ENCODE assay signal across 8 cellular contexts in the genomic region with DNA sequence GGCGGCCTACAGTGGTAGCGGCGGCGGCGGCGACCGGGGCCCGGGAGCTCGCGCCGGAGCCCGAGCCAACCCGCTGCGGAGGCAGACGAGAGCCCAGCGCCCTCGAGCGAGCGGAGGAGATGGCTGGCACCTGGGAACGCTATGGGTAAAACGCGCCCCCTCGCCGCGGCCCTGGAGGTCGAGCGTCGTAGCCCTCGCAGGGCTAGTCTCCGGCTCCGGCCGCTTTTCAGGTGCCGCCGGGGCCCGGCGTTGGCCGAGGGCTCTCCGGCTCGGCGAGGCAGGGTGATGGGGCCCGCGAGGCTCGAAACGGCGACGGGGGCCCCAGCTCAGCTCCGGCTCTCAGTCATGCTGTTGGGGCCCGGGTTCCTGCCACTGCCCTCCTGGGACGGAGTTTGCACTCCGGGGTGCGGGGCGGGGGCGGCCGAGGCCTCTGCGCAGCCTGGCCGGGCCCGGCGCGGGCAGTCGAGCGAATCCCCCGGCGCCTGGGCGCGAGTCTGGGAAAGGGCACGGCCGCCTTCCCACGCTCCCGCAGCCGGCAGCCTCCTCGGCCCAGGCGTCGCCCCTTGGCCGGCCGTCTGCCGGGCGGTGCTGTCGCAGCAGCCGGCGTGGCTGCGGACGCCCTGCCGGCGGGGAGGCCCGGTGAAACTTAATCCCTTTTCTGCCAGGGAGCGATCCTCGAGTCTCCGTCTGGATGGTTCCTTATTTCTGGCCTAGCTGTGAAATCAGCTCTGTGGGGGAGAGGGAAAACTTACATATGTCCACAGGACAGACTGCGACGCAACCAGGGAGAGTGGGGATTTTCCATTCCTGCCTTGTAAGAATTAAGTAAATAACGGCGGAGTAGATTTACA. TPM values are rescaled to one million over a fixed set of nuclear protein-coding genes. Genes with fewer than 3 reads are reported as not detected.
DNase-seq lines count a peak whose midpoint lies in the region; ATAC-seq and TF ChIP-seq lines count a peak whose summit lies in the region.

No MANE protein-coding gene starts in this region.

- intact Hi-C loops in activated T-helper 2 cell treated with anti-CD3 and anti-CD28 coated beads, Interferon-gamma antibody, Interleukin-2, Interleukin-4, amounts not matched to agents 10 μg/mL and 5 μg/mL and 100 μg/mL, durations not matched to agents 14 hours and 24 hours and 36 hours (cut with micrococcal nuclease): loop anchor here (1.0 to 2.0 kb wide), 3 partner anchors 18 to 150 kb away; a partner anchor contains a TSS
- intact Hi-C loops in tibial artery (cut with DNase I; ENCODE audit: low total_unique reads): no loop called here

- no peaks in the 10 kb centered on the region for H3K9me3 ChIP-seq in tibial artery

- H3K4me3 Mint-ChIP-seq in activated T-helper 2 cell treated with anti-CD3 and anti-CD28 coated beads, Interferon-gamma antibody, Interleukin-2, Interleukin-4, amounts not matched to agents 10 μg/mL and 5 μg/mL and 100 μg/mL, durations not matched to agents 14 hours and 24 hours and 36 hours (ENCODE audit: low read depth): peak overlapping the region; percentile 81
- peak overlapping the region; percentile 83 for H3K4me3 Mint-ChIP-seq in nephron progenitor cell

- H3K9me3 Mint-ChIP-seq in activated T-helper 2 cell treated with anti-CD3 and anti-CD28 coated beads, Interferon-gamma antibody, Interleukin-2, Interleukin-4, amounts not matched to agents 10 μg/mL and 5 μg/mL and 100 μg/mL, durations not matched to agents 14 hours and 24 hours and 36 hours: no peaks in the 10 kb centered on the region
- H3K9me3 Mint-ChIP-seq in nephron progenitor cell: peaks cover 48% of the 10 kb centered on the region

- H3K36me3 Mint-ChIP-seq in activated T-helper 2 cell treated with anti-CD3 and anti-CD28 coated beads, Interferon-gamma antibody, Interleukin-2, Interleukin-4, amounts not matched to agents 10 μg/mL and 5 μg/mL and 100 μg/mL, durations not matched to agents 14 hours and 24 hours and 36 hours (ENCODE audit: low read depth): no peaks in the 10 kb centered on the region
- H3K36me3 Mint-ChIP-seq in nephron progenitor cell (ENCODE audit: low read depth): no peaks in the 10 kb centered on the region

- peak overlapping the region; percentile 50 for H3K4me3 ChIP-seq in fibroblast of pulmonary artery (replicated peaks; ENCODE audit: low read depth, low read length)
- H3K4me3 ChIP-seq in tibial artery: peak overlapping the region; percentile 66 to 71

- DNase-seq in GM04504 (ENCODE audit: low read depth) (peak; percentile 19), NCI-H510A (lab: John Stamatoyannopoulos, UW) (peak; percentile 14), fibroblast of pulmonary artery (ENCODE audit: low read depth) (peak; percentile 66), nephron progenitor cell (peak; percentile 60), tibial artery (peak in 1 of 2 donors; percentile 63), pons (ENCODE audit: low spot score) (no peak)
- no peak for DNase-seq in activated T-helper 2 cell treated with anti-CD3 and anti-CD28 coated beads, Interferon-gamma antibody, Interleukin-2, Interleukin-4, amounts not matched to agents 10 μg/mL and 5 μg/mL and 100 μg/mL, durations not matched to agents 14 hours and 24 hours and 36 hours (ENCODE audit: low spot score)

- TF ChIP-seq CTCF in fibroblast of pulmonary artery (IDR thresholded peaks at IDR 0.05; ENCODE audit: low read length, missing control alignments) (no peak), nephron progenitor cell (IDR thresholded peaks at IDR 0.05) (no peak), tibial artery (IDR thresholded peaks at IDR 0.05) (no peak)

- no peaks in the 10 kb centered on the region for H3K36me3 ChIP-seq in tibial artery

- peaks cover 14% of the 10 kb centered on the region for H3K27me3 Mint-ChIP-seq in activated T-helper 2 cell treated with anti-CD3 and anti-CD28 coated beads, Interferon-gamma antibody, Interleukin-2, Interleukin-4, amounts not matched to agents 10 μg/mL and 5 μg/mL and 100 μg/mL, durations not matched to agents 14 hours and 24 hours and 36 hours (ENCODE audit: low read depth)
- peaks cover 33% of the 10 kb centered on the region for H3K27me3 Mint-ChIP-seq in nephron progenitor cell (ENCODE audit: low read depth, poor library complexity)

- H3K4me1 ChIP-seq in tibial artery: peaks cover 0 to 4% (median 0%) of the 10 kb centered on the region in 4 donors

- peak overlapping the region; percentile 67 for H3K27ac Mint-ChIP-seq in activated T-helper 2 cell treated with anti-CD3 and anti-CD28 coated beads, Interferon-gamma antibody, Interleukin-2, Interleukin-4, amounts not matched to agents 10 μg/mL and 5 μg/mL and 100 μg/mL, durations not matched to agents 14 hours and 24 hours and 36 hours
- H3K27ac Mint-ChIP-seq in nephron progenitor cell: no peak overlapping the region

- ATAC-seq in HG02588 (IDR thresholded peaks at IDR 0.05; ENCODE audit: unreplicated experiment): peak; percentile 58

- H3K4me1 Mint-ChIP-seq in activated T-helper 2 cell treated with anti-CD3 and anti-CD28 coated beads, Interferon-gamma antibody, Interleukin-2, Interleukin-4, amounts not matched to agents 10 μg/mL and 5 μg/mL and 100 μg/mL, durations not matched to agents 14 hours and 24 hours and 36 hours (ENCODE audit: low read depth): peaks cover 25% of the 10 kb centered on the region
- peaks cover 22% of the 10 kb centered on the region for H3K4me1 Mint-ChIP-seq in nephron progenitor cell

- H3K27ac ChIP-seq in tibial artery: peak overlapping the region; percentile 96

- no peaks in the 10 kb centered on the region for H3K27me3 ChIP-seq in tibial artery

RNA-seq across cellular contexts. Expression of a gene that starts 0.8 kb away (rescaled TPM):
- 5.6 and 5.8 TPM in 2 replicates for total RNA-seq in activated T-helper 2 cell treated with anti-CD3 and anti-CD28 coated beads, Interferon-gamma antibody, Interleukin-2, Interleukin-4, amounts not matched to agents 10 μg/mL and 5 μg/mL and 100 μg/mL, durations not matched to agents 14 hours and 24 hours and 36 hours

RNA-seq across cellular contexts. Expression of a gene that starts 49.0 kb away (rescaled TPM):
- total RNA-seq in activated T-helper 2 cell treated with anti-CD3 and anti-CD28 coated beads, Interferon-gamma antibody, Interleukin-2, Interleukin-4, amounts not matched to agents 10 μg/mL and 5 μg/mL and 100 μg/mL, durations not matched to agents 14 hours and 24 hours and 36 hours: not detected in 2 replicates

RNA-seq across cellular contexts. Expression of a gene that starts 50.9 kb away (rescaled TPM):
- total RNA-seq in activated T-helper 2 cell treated with anti-CD3 and anti-CD28 coated beads, Interferon-gamma antibody, Interleukin-2, Interleukin-4, amounts not matched to agents 10 μg/mL and 5 μg/mL and 100 μg/mL, durations not matched to agents 14 hours and 24 hours and 36 hours: 19.1 and 23.1 TPM in 2 replicates

Comparison
In these comparisons a context has a peak if more than half of its experiments do, and no peak if none do; other contexts are left out.
1. DNase-seq: peak in GM04504 (single experiment), NCI-H510A (single experiment), fibroblast of pulmonary artery (single experiment) and nephron progenitor cell (single experiment); none in activated T-helper 2 cell treated with anti-CD3 and anti-CD28 coated beads, Interferon-gamma antibody, Interleukin-2, Interleukin-4, amounts not matched to agents 10 μg/mL and 5 μg/mL and 100 μg/mL, durations not matched to agents 14 hours and 24 hours and 36 hours (single experiment) and pons (single experiment).